Comparison of ENCODE assay signal across 8 cellular contexts in genomic region chr19:9309139-9309973, GRCh38. TPM values are rescaled to one million over a fixed set of nuclear protein-coding genes. Genes with fewer than 3 reads are reported as not detected.
DNase-seq lines count a peak whose midpoint lies in the region; ATAC-seq and TF ChIP-seq lines count a peak whose summit lies in the region.

TSS of gene ZNF699 (minus strand) at chr19:9309838. CDS start at chr19:9305119, 4,719 bp downstream.

- in situ Hi-C loops in G401 (cut with HindIII; ENCODE audit: low sequenced_read_pairs) = no loop called here

- H3K4me3 ChIP-seq in MM.1S (ENCODE audit: low read length) = peak within 1 kb of the TSS; percentile 76
- peak within 1 kb of the TSS; percentile 84 to 88 for H3K4me3 ChIP-seq in gastroesophageal sphincter
- peak within 1 kb of the TSS; percentile 75 to 81 for H3K4me3 ChIP-seq in neutrophil (ENCODE audit: low read depth in 1 of 2, low read length in 1 of 2)

- no peaks in the 10 kb centered on the region for H3K9me3 ChIP-seq in MM.1S (replicated peaks; ENCODE audit: insufficient read depth, low read length)
- peaks cover 0 to 15% (median 0%) of the 10 kb centered on the region in 3 donors for H3K9me3 ChIP-seq in gastroesophageal sphincter
- H3K9me3 ChIP-seq in neutrophil = peaks cover 2% of the 10 kb centered on the region

- no peak for TF ChIP-seq EP300 in gastroesophageal sphincter (IDR thresholded peaks at IDR 0.05)

- DNase-seq in G401 (ENCODE audit: low spot score) (peak; percentile 99), HCEC 1CT (peak; percentile 97), MM.1S (peak; percentile 99), SIG-M5 treated with dmso at 0.1 percent for 504 hours (lab: John Stamatoyannopoulos, UW; ENCODE audit: unreplicated experiment) (peak; percentile 94)
- peak; percentile 99 for DNase-seq in activated naive CD4-positive, alpha-beta T cell treated with Interleukin-2 at 50 U/mL for 16 hours

- 0 to 1% methylated on average over 12 to 26 of the region's 63 CpGs for WGBS in gastroesophageal sphincter (ENCODE audit: low coverage in 1 of 2), 2 donors

- peaks cover 7% of the 10 kb centered on the region; the same call in 1 of the 2 replicates for H3F3A ChIP-seq in MM.1S (ENCODE audit: insufficient read depth, low read length)

- H3K27me3 ChIP-seq in MM.1S (replicated peaks; ENCODE audit: insufficient read depth, low read length) (no peaks in the 10 kb centered on the region), gastroesophageal sphincter (no peaks in the 10 kb centered on the region), neutrophil (no peaks in the 10 kb centered on the region)

- TF ChIP-seq CTCF in MM.1S (IDR thresholded peaks at IDR 0.05; ENCODE audit: low read length) (no peak), gastroesophageal sphincter (IDR thresholded peaks at IDR 0.05) (no peak), neutrophil (IDR thresholded peaks at IDR 0.05) (peak; percentile 34), subcutaneous adipose tissue (IDR thresholded peaks at IDR 0.05; ENCODE audit: low read depth) (no peak)

- ATAC-seq in gastroesophageal sphincter = peak; percentile 98

- H3K36me3 ChIP-seq in MM.1S (replicated peaks; ENCODE audit: insufficient read depth, low read length) (no peaks in the 10 kb centered on the region), gastroesophageal sphincter (peaks cover 0 to 18% of the 10 kb centered on the region in 2 donors), neutrophil (peaks cover 3% of the 10 kb centered on the region)

- H3K79me2 ChIP-seq in MM.1S (ENCODE audit: low read length) = no peaks in the 10 kb centered on the region

- H3K27ac ChIP-seq in MM.1S (ENCODE audit: low read length) (peak within 1 kb of the TSS; percentile 58; the same call in 1 of the 2 replicates), gastroesophageal sphincter (peak within 1 kb of the TSS; percentile 91 to 99 (median 97)), neutrophil (peak within 1 kb of the TSS; percentile 92)

- H3K4me2 ChIP-seq in MM.1S (ENCODE audit: low read depth, low read length) = peak within 1 kb of the TSS; percentile 73

- TF ChIP-seq POLR2A in gastroesophageal sphincter (IDR thresholded peaks at IDR 0.05) = peak; percentile 81 to 87

- H3K9me2 ChIP-seq in MM.1S (replicated peaks; ENCODE audit: insufficient read depth, low read length) = no peaks in the 10 kb centered on the region

- peak within 1 kb of the TSS; percentile 97 for H2AFZ ChIP-seq in MM.1S (ENCODE audit: low read length)

- H3K9ac ChIP-seq in MM.1S (ENCODE audit: low read length) = peak within 1 kb of the TSS; percentile 74

- H3K4me1 ChIP-seq in MM.1S (ENCODE audit: low read length) = 0 out of 2 replicates have a peak, but pooled peaks cover 4% of the 10 kb centered on the region
- H3K4me1 ChIP-seq in gastroesophageal sphincter = peaks cover 0 to 30% (median 0%) of the 10 kb centered on the region in 3 donors
- H3K4me1 ChIP-seq in neutrophil (ENCODE audit: control insufficient read depth in 1 of 2, insufficient read depth in 1 of 2, low read depth in 1 of 2, low read length in 1 of 2) = peaks cover 16 to 19% of the 10 kb centered on the region in 2 experiments

- H4K20me1 ChIP-seq in MM.1S (ENCODE audit: insufficient read depth, low read length) = no peaks in the 10 kb centered on the region

RNA-seq across cellular contexts. Expression of gene ZNF699, which starts in this region (rescaled TPM):
- 8.4 and 8.9 TPM in 2 replicates for total RNA-seq in G401 (2014; rRNA removed; shearing (Covaris generic))
- total RNA-seq in gastroesophageal sphincter = 10 to 100 TPM; 12.7 to 21.5 (median 15.2) TPM
- total RNA-seq in subcutaneous adipose tissue = 10 to 100 TPM; 10.3 to 11.9 (median 11.4) TPM

Comparison
In these comparisons a context has a peak if more than half of its experiments do, and no peak if none do; other contexts are left out.
1. Peak in every context shown above with its lines: DNase-seq, ATAC-seq, H3K4me3 ChIP-seq and H3K27ac ChIP-seq.